ENCODE assay signal across 9 cellular contexts in the genomic region with DNA sequence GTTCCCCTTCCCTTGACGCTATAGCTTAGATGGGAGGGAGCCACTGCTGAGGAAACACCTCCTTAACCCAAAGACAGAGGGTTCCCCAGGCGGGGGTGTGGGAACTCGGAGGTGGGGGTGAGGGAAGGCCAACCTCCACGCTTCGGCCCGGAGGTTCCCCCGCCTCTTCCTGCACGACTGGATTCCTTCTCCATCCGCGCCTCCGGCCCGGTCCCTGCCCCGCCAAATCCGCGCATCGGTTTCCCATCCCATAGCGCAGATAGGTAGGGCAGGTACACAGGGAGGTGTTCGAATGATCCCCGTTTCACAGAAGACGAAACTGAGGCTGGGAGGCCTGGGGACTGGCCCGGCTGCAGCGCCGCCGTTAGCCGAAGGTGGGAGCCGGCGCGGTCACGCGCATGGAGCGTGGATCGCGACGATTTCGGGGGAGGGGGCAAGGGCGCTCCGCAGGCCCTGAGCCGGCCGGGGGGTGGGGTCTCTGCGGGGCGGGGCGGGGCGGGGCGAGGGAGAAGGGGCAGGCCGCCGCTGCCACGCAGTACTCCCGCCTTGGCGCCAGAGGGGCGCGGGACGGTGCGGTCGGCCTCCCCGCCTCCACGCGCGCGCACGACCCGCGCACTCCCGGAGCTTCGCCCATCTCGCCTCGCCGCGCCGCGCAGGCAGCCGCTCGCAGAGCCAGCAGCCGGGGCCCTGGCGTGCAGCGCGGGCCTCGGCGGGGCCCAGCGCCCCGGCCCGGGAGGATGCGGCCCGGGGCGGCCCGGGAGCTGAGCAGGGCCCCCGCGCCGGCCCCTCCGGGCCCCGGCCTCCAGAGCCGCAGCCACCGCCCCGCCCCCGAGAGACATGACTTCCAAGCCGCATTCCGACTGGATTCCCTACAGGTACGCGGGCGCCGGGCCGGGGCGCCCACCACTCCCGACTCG. TPM values are rescaled to one million over a fixed set of nuclear protein-coding genes. Genes with fewer than 3 reads are reported as not detected.
DNase-seq lines count a peak whose midpoint lies in the region; ATAC-seq, FAIRE-seq and TF ChIP-seq lines count a peak whose summit lies in the region.
"Had no signal": no experiment of that assay in that cellular context is flagged by ENCODE, and none has a peak within 500 bp of the region (broad histone marks: within the 10 kb centered on the region; RNA-seq: fewer than 3 reads in every experiment).

TSS of gene TUB (plus strand) at position 538 of the 917 bp plus-strand sequence. CDS start at position 838, 300 bp downstream.

- ATAC-seq in A549 (peak; percentile 64 to 78), HG02571 (IDR thresholded peaks at IDR 0.05; ENCODE audit: unreplicated experiment) (no peak)

- H3K9me3 Mint-ChIP-seq in activated naive CD8-positive, alpha-beta T cell treated with anti-CD3 and anti-CD28 coated beads for 36 hours = no peaks in the 10 kb centered on the region

- H3K4me1 ChIP-seq in A549 (peaks cover 6% of the 10 kb centered on the region; the same call in 1 of the 3 replicates), left ventricle myocardium inferior (peaks cover 52% of the 10 kb centered on the region), prostate gland (replicated peaks) (no peaks in the 10 kb centered on the region)

- POLR2A ChIA-PET in A549 (lab: Yijun Ruan, JAX) = no interaction called here

- CTCF ChIA-PET in A549 (lab: Yijun Ruan, JAX) = interaction anchor here (1.0 to 30.1 kb wide), 9 partner anchors 7 to 75 kb away, joined by 3 to 644 read pairs (median 6); no protein-coding TSS in a partner anchor

- H3K4me2 ChIP-seq in A549 = peak within 1 kb of the TSS; percentile 86

- H3K27me3 Mint-ChIP-seq in activated naive CD8-positive, alpha-beta T cell treated with anti-CD3 and anti-CD28 coated beads for 36 hours = peaks cover 51% of the 10 kb centered on the region

- H3K36me3 ChIP-seq in H7 (replicated peaks; ENCODE audit: control insufficient read depth, insufficient read depth, low read length) = no peaks in the 10 kb centered on the region
- no peaks in the 10 kb centered on the region for H3K36me3 ChIP-seq in left ventricle myocardium inferior
- no peaks in the 10 kb centered on the region for H3K36me3 ChIP-seq in prostate gland

- 4% methylated on average over 17 of the region's 104 CpGs for WGBS in A549 (ENCODE audit: missing lambda C conversion rate)
- WGBS in prostate gland = 1% methylated on average over 38 of the region's 104 CpGs

- no peaks in the 10 kb centered on the region for H3K4me1 Mint-ChIP-seq in activated naive CD8-positive, alpha-beta T cell treated with anti-CD3 and anti-CD28 coated beads for 36 hours

- intact Hi-C loops in left ventricle myocardium inferior (cut with micrococcal nuclease) (no loop called here), prostate gland (cut with DNase I) (no loop called here)

- TF ChIP-seq CTCF in A549 (IDR thresholded peaks at IDR 0.05) (no peak), left ventricle myocardium inferior (IDR thresholded peaks at IDR 0.05; ENCODE audit: borderline replicate concordance) (peak; percentile 19), prostate gland (IDR thresholded peaks at IDR 0.05) (no peak)

- TF ChIP-seq POLR2A in A549 (IDR thresholded peaks at IDR 0.05; ENCODE audit: low read length) = peak; percentile 41
- TF ChIP-seq POLR2A in prostate gland (IDR thresholded peaks at IDR 0.05) = no peak

- H3K4me3 ChIP-seq in A549 = peak within 1 kb of the TSS; percentile 80
- H3K4me3 ChIP-seq in H7 (ENCODE audit: insufficient read depth, low read depth, low read length) = peak within 1 kb of the TSS; percentile 63
- peak within 1 kb of the TSS; percentile 73 for H3K4me3 ChIP-seq in left ventricle myocardium inferior
- peak within 1 kb of the TSS; percentile 50 to 51 for H3K4me3 ChIP-seq in prostate gland

- H3K9me3 ChIP-seq in A549 (no peaks in the 10 kb centered on the region), left ventricle myocardium inferior (replicated peaks) (no peaks in the 10 kb centered on the region), prostate gland (no peaks in the 10 kb centered on the region)

- H3K4me3 Mint-ChIP-seq in activated naive CD8-positive, alpha-beta T cell treated with anti-CD3 and anti-CD28 coated beads for 36 hours = peak within 1 kb of the TSS; percentile 53

- no peak within 1 kb of the TSS for H3K27ac Mint-ChIP-seq in activated naive CD8-positive, alpha-beta T cell treated with anti-CD3 and anti-CD28 coated beads for 36 hours

- H3K27ac ChIP-seq in A549 (peak within 1 kb of the TSS; percentile 74 to 88), left ventricle myocardium inferior (replicated peaks) (peak within 1 kb of the TSS; percentile 40), prostate gland (peak within 1 kb of the TSS; percentile 24 to 27)

- DNase-seq in A549 (ENCODE audit: low read depth in 1 of 2, low spot score in 1 of 2) (peak; percentile 19 to 65), H7 (peak; percentile 95), left ventricle myocardium inferior (no peak), prostate gland (ENCODE audit: low spot score) (no peak), mesenteric fat pad (ENCODE audit: low spot score) (no peak), SW 1271 (lab: John Stamatoyannopoulos, UW) (no peak)
- DNase-seq in activated naive CD8-positive, alpha-beta T cell treated with anti-CD3 and anti-CD28 coated beads for 36 hours = peak; percentile 32

- H3K27me3 ChIP-seq in H7 (ENCODE audit: control insufficient read depth, insufficient read depth, low read length) = peaks cover 24% of the 10 kb centered on the region
- H3K27me3 ChIP-seq in left ventricle myocardium inferior (ENCODE audit: low read depth) = peaks cover 7% of the 10 kb centered on the region
- no peaks in the 10 kb centered on the region for H3K27me3 ChIP-seq in prostate gland (replicated peaks; ENCODE audit: insufficient read depth)

- FAIRE-seq in A549 (lab: Jason Lieb, UNC) = no peak
- FAIRE-seq: GM18507 had no signal

- no peak for TF ChIP-seq RAD21 in A549 (conservative IDR thresholded peaks at IDR 0.05 in 1 of 2, IDR thresholded peaks at IDR 0.05 in 1 of 2)

- no peak for TF ChIP-seq EP300 in A549 (IDR thresholded peaks at IDR 0.05)

- H3K36me3 Mint-ChIP-seq in activated naive CD8-positive, alpha-beta T cell treated with anti-CD3 and anti-CD28 coated beads for 36 hours = no peaks in the 10 kb centered on the region

TF ChIP-seq in A549, 52 proteins besides CTCF, POLR2A, EP300 and RAD21 (continues in another document):
- no peak for TF ChIP-seq GATA3 (IDR thresholded peaks at IDR 0.05; ENCODE audit: borderline replicate concordance)
- no peak for TF ChIP-seq FOXS1 (CRISPR knock-in tag; IDR thresholded peaks at IDR 0.05)
- no peak for TF ChIP-seq HMGXB4 (CRISPR knock-in tag; IDR thresholded peaks at IDR 0.05; ENCODE audit: borderline replicate concordance)
- TF ChIP-seq, protein P1, sequence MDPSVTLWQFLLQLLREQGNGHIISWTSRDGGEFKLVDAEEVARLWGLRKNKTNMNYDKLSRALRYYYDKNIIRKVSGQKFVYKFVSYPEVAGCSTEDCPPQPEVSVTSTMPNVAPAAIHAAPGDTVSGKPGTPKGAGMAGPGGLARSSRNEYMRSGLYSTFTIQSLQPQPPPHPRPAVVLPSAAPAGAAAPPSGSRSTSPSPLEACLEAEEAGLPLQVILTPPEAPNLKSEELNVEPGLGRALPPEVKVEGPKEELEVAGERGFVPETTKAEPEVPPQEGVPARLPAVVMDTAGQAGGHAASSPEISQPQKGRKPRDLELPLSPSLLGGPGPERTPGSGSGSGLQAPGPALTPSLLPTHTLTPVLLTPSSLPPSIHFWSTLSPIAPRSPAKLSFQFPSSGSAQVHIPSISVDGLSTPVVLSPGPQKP (IDR thresholded peaks at IDR 0.05; ENCODE audit: low read depth, low read length) = no peak
- no peak for TF ChIP-seq FOSL2 (IDR thresholded peaks at IDR 0.05)
- TF ChIP-seq FOSL2 (CRISPR knock-in tag; IDR thresholded peaks at IDR 0.05) = no peak
- TF ChIP-seq BCL3 (IDR thresholded peaks at IDR 0.05) = no peak
- TF ChIP-seq JUN (IDR thresholded peaks at IDR 0.05) = peak in 1 of 2 experiments; percentile 44; a peak in 1 of 5 replicates
- TF ChIP-seq MAFK (IDR thresholded peaks at IDR 0.05; ENCODE audit: partially characterized antibody) = no peak
- no peak for TF ChIP-seq KDM5A (IDR thresholded peaks at IDR 0.05)
- no peak for TF ChIP-seq CHD2 (IDR thresholded peaks at IDR 0.05; ENCODE audit: low read length, partially characterized antibody)
- TF ChIP-seq HDAC2 (IDR thresholded peaks at IDR 0.05) = peak; percentile 75; the same call in 1 of the 2 replicates

RNA-seq across cellular contexts. Expression of gene TUB, which starts in this region (rescaled TPM):
- polyA plus RNA-seq in A549 (2011; rRNA removed) (11.3 and 11.7 TPM in 2 replicates), A549 (2017; fragmentation: RNase III; extraction: RNeasy Plus Mini Kit Qiagen cat#74134 plus additional on column Dnase treatment) (12.5 to 13.2 TPM (median 12.8 TPM) in 3 replicates)
- 7.8 and 10.0 TPM in 2 replicates for polyA plus RNA-seq in A549 (2012; cell fraction: cytosol; rRNA removed)
- 11.7 and 17.0 TPM in 2 replicates for polyA plus RNA-seq in A549 (2012; cell fraction: nucleus; rRNA removed)
- polyA minus RNA-seq in A549 (2011; rRNA and poly(A)+ RNA removed) = 12.6 and 14.5 TPM in 2 replicates
- 14.6 and 16.4 TPM in 2 replicates for total RNA-seq in H7 (2014; rRNA removed; shearing (Covaris generic))
- under 1 TPM; 0.19 to 0.34 TPM for total RNA-seq in activated naive CD8-positive, alpha-beta T cell treated with anti-CD3 and anti-CD28 coated beads for 36 hours
- total RNA-seq in left ventricle myocardium inferior (22.8 TPM), prostate gland (10 to 100 TPM in 1 of 2 donors, 1 to 10 TPM in 1; 9.2 to 14.5 TPM), mesenteric fat pad (5.9 TPM)

Comparison
In these comparisons a context has a peak if more than half of its experiments do, and no peak if none do; other contexts are left out.
1. Peak in DNase-seq in activated naive CD8-positive, alpha-beta T cell treated with anti-CD3 and anti-CD28 coated beads for 36 hours; RNA of the gene not detected or under 1 TPM.
2. DNase-seq: peak in A549 (2 of 2) and H7 (single experiment); none in left ventricle myocardium inferior (single experiment), prostate gland (single experiment), mesenteric fat pad (single experiment) and SW 1271 (0 of 2).
3. H3K27ac ChIP-seq: peak in every context shown above with its lines; median percentile 81 in A549; 40 in left ventricle myocardium inferior; 26 in prostate gland.
4. Peak in every context shown above with its lines, with median percentiles within 50 percentile points of each other: H3K4me3 ChIP-seq.